9 cellular contexts compared by ENCODE assay signal in the genomic region with DNA sequence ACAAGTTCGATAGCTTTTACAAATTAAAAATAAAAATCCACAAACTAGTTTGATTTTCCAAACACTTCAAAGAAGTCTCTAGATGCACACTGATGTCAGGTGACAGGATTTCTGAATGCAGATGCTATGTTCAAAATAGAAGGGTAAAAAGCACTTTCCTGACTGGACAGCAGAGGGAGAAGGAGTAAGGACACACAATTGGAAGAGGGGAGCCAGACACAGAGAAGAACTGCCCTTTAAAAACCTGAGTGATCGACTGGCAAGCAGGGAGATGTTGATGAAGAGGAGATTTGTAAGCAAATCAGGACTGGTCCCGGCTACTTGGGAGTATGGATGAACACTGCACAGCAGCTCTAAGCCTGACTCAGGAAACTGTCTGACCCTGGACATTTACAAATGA.
DNase-seq lines count a peak whose midpoint lies in the region; ATAC-seq and TF ChIP-seq lines count a peak whose summit lies in the region.
"Had no signal": no experiment of that assay in that cellular context is flagged by ENCODE, and none has a peak within 500 bp of the region (broad histone marks: within the 10 kb centered on the region; RNA-seq: fewer than 3 reads in every experiment).

No MANE protein-coding gene starts in this region.

- H3K36me3 Mint-ChIP-seq in activated naive CD8-positive, alpha-beta T cell treated with anti-CD3 and anti-CD28 coated beads for 36 hours: no peaks in the 10 kb centered on the region

- no peak overlapping the region for H3K27ac Mint-ChIP-seq in activated naive CD8-positive, alpha-beta T cell treated with anti-CD3 and anti-CD28 coated beads for 36 hours

- H3K27me3 ChIP-seq in uterus: no peaks in the 10 kb centered on the region

- no peak overlapping the region for H3K4me3 Mint-ChIP-seq in activated naive CD8-positive, alpha-beta T cell treated with anti-CD3 and anti-CD28 coated beads for 36 hours

- DNase-seq in AG10803 (ENCODE audit: low read depth) (peak; percentile 24), HT-29 (ENCODE audit: low spot score) (peak; percentile 19), astrocyte of the spinal cord (ENCODE audit: low read depth, low spot score) (peak; percentile 26), kidney glomerular epithelial cell (lab: John Stamatoyannopoulos, UW) (peak; percentile 11), uterus (no peak), NCI-H1092 (lab: John Stamatoyannopoulos, UW) (no peak)
- DNase-seq in activated naive CD8-positive, alpha-beta T cell treated with anti-CD3 and anti-CD28 coated beads for 36 hours: no peak
- DNase-seq: activated CD4-positive, alpha-beta T cell treated with anti-CD3 and anti-CD28 coated beads, Interleukin-2, amount 50 U/mL, for 4 hours had no signal

- in situ Hi-C loops in astrocyte of the spinal cord (cut with HindIII; ENCODE audit: low sequenced_read_pairs): no loop called here

- H3K36me3 ChIP-seq in uterus: no peaks in the 10 kb centered on the region

- no peaks in the 10 kb centered on the region for H3K4me1 Mint-ChIP-seq in activated naive CD8-positive, alpha-beta T cell treated with anti-CD3 and anti-CD28 coated beads for 36 hours

- no peak overlapping the region for H3K27ac ChIP-seq in uterus

- peak; percentile 62 for TF ChIP-seq CTCF in AG10803 (conservative IDR thresholded peaks at IDR 0.05; ENCODE audit: low read length)
- peak; percentile 57 for TF ChIP-seq CTCF in astrocyte of the spinal cord (IDR thresholded peaks at IDR 0.05; ENCODE audit: low read depth, low read length)
- no peak for TF ChIP-seq CTCF in uterus (IDR thresholded peaks at IDR 0.05)

- intact Hi-C loops in uterus (cut with DNase I; ENCODE audit: low total_unique reads): no loop called here

- TF ChIP-seq POLR2A in uterus (IDR thresholded peaks at IDR 0.05): no peak

- H3K27me3 Mint-ChIP-seq in activated naive CD8-positive, alpha-beta T cell treated with anti-CD3 and anti-CD28 coated beads for 36 hours: no peaks in the 10 kb centered on the region

- no peaks in the 10 kb centered on the region for H3K4me1 ChIP-seq in uterus

- no peaks in the 10 kb centered on the region for H3K9me3 Mint-ChIP-seq in activated naive CD8-positive, alpha-beta T cell treated with anti-CD3 and anti-CD28 coated beads for 36 hours

- no peak for ATAC-seq in HG03095 (IDR thresholded peaks at IDR 0.05; ENCODE audit: unreplicated experiment)

- H3K9me3 ChIP-seq in uterus: no peaks in the 10 kb centered on the region

- no peak overlapping the region for H3K4me3 ChIP-seq in AG10803 (ENCODE audit: low read length)
- no peak overlapping the region for H3K4me3 ChIP-seq in astrocyte of the spinal cord (ENCODE audit: low read depth, low read length)
- no peak overlapping the region for H3K4me3 ChIP-seq in uterus

Comparison
In these comparisons a context has a peak if more than half of its experiments do, and no peak if none do; other contexts are left out.
1. DNase-seq: peak in AG10803 (single experiment), HT-29 (single experiment), astrocyte of the spinal cord (single experiment) and kidney glomerular epithelial cell (single experiment); none in uterus (0 of 2), activated naive CD8-positive, alpha-beta T cell treated with anti-CD3 and anti-CD28 coated beads for 36 hours (single experiment) and NCI-H1092 (single experiment).
2. CTCF ChIP-seq: peak in AG10803 (single experiment) and astrocyte of the spinal cord (single experiment); none in uterus (0 of 4).